Comparison of ENCODE assay signal across 9 cellular contexts in the genomic region with DNA sequence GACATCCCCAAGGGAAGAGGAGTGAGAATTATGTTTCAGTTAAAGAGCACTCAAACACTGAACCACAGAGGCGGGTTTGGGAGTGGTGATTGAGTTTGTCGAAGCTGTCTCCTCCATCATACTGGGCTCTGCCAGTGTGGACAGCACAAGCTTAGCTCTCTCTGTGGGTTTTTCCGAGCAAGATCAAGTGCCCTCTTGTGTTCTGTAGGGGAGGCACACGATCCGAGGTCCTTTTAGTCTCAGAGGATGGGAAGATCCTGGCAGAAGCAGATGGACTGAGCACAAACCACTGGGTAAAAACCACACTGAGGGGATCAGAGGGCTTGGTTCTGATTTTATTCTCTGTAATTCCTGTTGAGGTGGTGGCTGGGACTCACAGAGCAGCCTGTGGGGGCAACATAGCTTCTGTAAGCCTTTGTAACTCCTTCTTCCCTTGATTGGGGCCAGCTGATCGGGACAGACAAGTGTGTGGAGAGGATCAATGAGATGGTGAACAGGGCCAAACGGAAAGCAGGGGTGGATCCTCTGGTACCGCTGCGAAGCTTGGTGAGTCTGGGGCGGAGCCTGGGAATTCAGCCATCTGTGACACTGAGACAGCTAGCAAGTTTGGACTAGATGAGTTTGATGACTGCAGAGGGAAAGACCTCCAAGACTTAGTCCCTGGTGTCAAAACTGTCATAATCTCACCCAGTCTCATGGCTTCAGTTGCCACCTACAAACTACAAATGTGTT. TPM values are rescaled to one million over a fixed set of nuclear protein-coding genes. Genes with fewer than 3 reads are reported as not detected.
DNase-seq lines count a peak whose midpoint lies in the region; ATAC-seq, FAIRE-seq and TF ChIP-seq lines count a peak whose summit lies in the region.
"Had no signal": no experiment of that assay in that cellular context is flagged by ENCODE, and none has a peak within 500 bp of the region (broad histone marks: within the 10 kb centered on the region; RNA-seq: fewer than 3 reads in every experiment).

No MANE protein-coding gene starts in this region.

- intact Hi-C loops in kidney (cut with DNase I), result no loop called here

- peak overlapping the region; percentile 14 for H3K27ac Mint-ChIP-seq in activated naive CD8-positive, alpha-beta T cell treated with anti-CD3 and anti-CD28 coated beads, Interleukin-2, amount 50 U/mL, for 24 hours

- H3K27me3 Mint-ChIP-seq in activated naive CD8-positive, alpha-beta T cell treated with anti-CD3 and anti-CD28 coated beads, Interleukin-2, amount 50 U/mL, for 24 hours, result peaks cover 4% of the 10 kb centered on the region

- no peaks in the 10 kb centered on the region for H3K9me3 ChIP-seq in Karpas-422 (ENCODE audit: low read length)
- H3K9me3 ChIP-seq in kidney (ENCODE audit: control insufficient read depth in 1 of 2, low read length in 2 of 2), result no peaks in the 10 kb centered on the region

- no peaks in the 10 kb centered on the region for H3K27me3 ChIP-seq in Karpas-422 (ENCODE audit: low read length)

- peaks cover 73% of the 10 kb centered on the region for H3K4me1 Mint-ChIP-seq in activated naive CD8-positive, alpha-beta T cell treated with anti-CD3 and anti-CD28 coated beads, Interleukin-2, amount 50 U/mL, for 24 hours

- H3K9me2 ChIP-seq in Karpas-422 (replicated peaks; ENCODE audit: insufficient read depth, low read length), result no peaks in the 10 kb centered on the region

- H3K4me3 ChIP-seq in Karpas-422 (ENCODE audit: low read length) (peak overlapping the region; percentile 31; the same call in 1 of the 2 replicates), kidney (ENCODE audit: low read length in 2 of 2) (no peak overlapping the region)

- H3K4me1 ChIP-seq in Karpas-422 (ENCODE audit: low read length), result peaks cover 67% of the 10 kb centered on the region
- H3K4me1 ChIP-seq in kidney (ENCODE audit: control insufficient read depth in 1 of 2, insufficient read depth in 1 of 2, low read depth in 1 of 2, low read length in 2 of 2), result peaks cover 4 to 15% of the 10 kb centered on the region in 2 donors

- H3K9ac ChIP-seq in Karpas-422 (ENCODE audit: low read length) (peak overlapping the region; percentile 52), kidney (ENCODE audit: low read length in 2 of 2) (no peak overlapping the region)

- H3K27ac ChIP-seq in Karpas-422 (ENCODE audit: low read length) (peak overlapping the region; percentile 85), kidney (ENCODE audit: low read depth in 2 of 2, low read length in 2 of 2) (no peak overlapping the region)

- TF ChIP-seq CTCF in kidney (IDR thresholded peaks at IDR 0.05; ENCODE audit: borderline replicate concordance, extremely low read depth, insufficient read depth), result peak; percentile 5

- no peak for FAIRE-seq in kidney (lab: Jason Lieb, UNC)
- FAIRE-seq: A204.1 had no signal

- DNase-seq in DMS53 (lab: John Stamatoyannopoulos, UW) (peak; percentile 65), DMS53 treated with DMSO at 0.1 percent for 48 hours (lab: John Stamatoyannopoulos, UW; ENCODE audit: unreplicated experiment) (no peak), Karpas-422 (peak; percentile 74), kidney (no peak), mucosa of gallbladder (ENCODE audit: low spot score) (no peak), NK-92 (lab: John Stamatoyannopoulos, UW; ENCODE audit: unreplicated experiment) (no peak)
- peak; percentile 18 for DNase-seq in activated naive CD8-positive, alpha-beta T cell treated with anti-CD3 and anti-CD28 coated beads, Interleukin-2, amount 50 U/mL, for 24 hours

- H3K9me3 Mint-ChIP-seq in activated naive CD8-positive, alpha-beta T cell treated with anti-CD3 and anti-CD28 coated beads, Interleukin-2, amount 50 U/mL, for 24 hours, result no peaks in the 10 kb centered on the region

- peak overlapping the region; percentile 96 for H3K4me2 ChIP-seq in Karpas-422 (ENCODE audit: low read depth, low read length, poor library complexity, severe bottlenecking)

- ATAC-seq in activated naive CD8-positive, alpha-beta T cell treated with anti-CD3 and anti-CD28 coated beads, Interleukin-2, amount 50 U/mL, for 24 hours, result no peak
- ATAC-seq in GM21737 (IDR thresholded peaks at IDR 0.05; ENCODE audit: unreplicated experiment), result no peak

- no peak overlapping the region for H2AFZ ChIP-seq in Karpas-422 (ENCODE audit: low read length)

- 0 out of 2 replicates have a peak, but pooled peaks cover 4% of the 10 kb centered on the region for H3K36me3 ChIP-seq in Karpas-422 (ENCODE audit: insufficient read depth, low read length)
- H3K36me3 ChIP-seq in kidney (ENCODE audit: control insufficient read depth in 1 of 2, insufficient read depth in 2 of 2, low read length in 2 of 2), result peaks cover 7 to 18% of the 10 kb centered on the region in 2 donors

- peaks cover 36% of the 10 kb centered on the region for H3K79me2 ChIP-seq in Karpas-422 (ENCODE audit: low read length)

- H3K36me3 Mint-ChIP-seq in activated naive CD8-positive, alpha-beta T cell treated with anti-CD3 and anti-CD28 coated beads, Interleukin-2, amount 50 U/mL, for 24 hours (ENCODE audit: low read depth), result peaks cover 18% of the 10 kb centered on the region

- H3K4me3 Mint-ChIP-seq in activated naive CD8-positive, alpha-beta T cell treated with anti-CD3 and anti-CD28 coated beads, Interleukin-2, amount 50 U/mL, for 24 hours, result peak overlapping the region; percentile 97

- peaks cover 4% of the 10 kb centered on the region; the same call in 1 of the 2 replicates for H4K20me1 ChIP-seq in Karpas-422 (ENCODE audit: insufficient read depth, low read depth, low read length)

RNA-seq across cellular contexts. Expression of a gene that starts 2.0 kb away (rescaled TPM):
- total RNA-seq in Karpas-422 (2014; rRNA removed; shearing (Covaris generic); ENCODE audit: low replicate concordance), result 38.2 and 57.3 TPM in 2 replicates
- total RNA-seq in kidney (113 TPM), mucosa of gallbladder (104 TPM)
- polyA plus RNA-seq in kidney (ENCODE audit: insufficient read depth, low read depth, low replicate concordance), result 102 TPM

RNA-seq across cellular contexts. Expression of a gene that starts 59.6 kb away (rescaled TPM):
- total RNA-seq in Karpas-422 (2014; rRNA removed; shearing (Covaris generic); ENCODE audit: low replicate concordance), result 22.3 and 27.9 TPM in 2 replicates
- total RNA-seq in kidney (20.3 TPM), mucosa of gallbladder (15.8 TPM)
- 29.0 TPM for polyA plus RNA-seq in kidney (ENCODE audit: insufficient read depth, low read depth, low replicate concordance)

RNA-seq across cellular contexts. Expression of a gene that starts 60.0 kb away (rescaled TPM):
- total RNA-seq in Karpas-422 (2014; rRNA removed; shearing (Covaris generic); ENCODE audit: low replicate concordance), result 24.4 and 26.8 TPM in 2 replicates
- total RNA-seq in kidney (32.3 TPM), mucosa of gallbladder (31.4 TPM)
- polyA plus RNA-seq in kidney (ENCODE audit: insufficient read depth, low read depth, low replicate concordance), result 14.6 TPM

Comparison
In these comparisons a context has a peak if more than half of its experiments do, and no peak if none do; other contexts are left out.
1. DNase-seq: peak in DMS53 (single experiment), Karpas-422 (single experiment) and activated naive CD8-positive, alpha-beta T cell treated with anti-CD3 and anti-CD28 coated beads, Interleukin-2, amount 50 U/mL, for 24 hours (single experiment); none in DMS53 treated with DMSO at 0.1 percent for 48 hours (single experiment), kidney (single experiment), mucosa of gallbladder (single experiment) and NK-92 (single experiment).